In the genomic region with DNA sequence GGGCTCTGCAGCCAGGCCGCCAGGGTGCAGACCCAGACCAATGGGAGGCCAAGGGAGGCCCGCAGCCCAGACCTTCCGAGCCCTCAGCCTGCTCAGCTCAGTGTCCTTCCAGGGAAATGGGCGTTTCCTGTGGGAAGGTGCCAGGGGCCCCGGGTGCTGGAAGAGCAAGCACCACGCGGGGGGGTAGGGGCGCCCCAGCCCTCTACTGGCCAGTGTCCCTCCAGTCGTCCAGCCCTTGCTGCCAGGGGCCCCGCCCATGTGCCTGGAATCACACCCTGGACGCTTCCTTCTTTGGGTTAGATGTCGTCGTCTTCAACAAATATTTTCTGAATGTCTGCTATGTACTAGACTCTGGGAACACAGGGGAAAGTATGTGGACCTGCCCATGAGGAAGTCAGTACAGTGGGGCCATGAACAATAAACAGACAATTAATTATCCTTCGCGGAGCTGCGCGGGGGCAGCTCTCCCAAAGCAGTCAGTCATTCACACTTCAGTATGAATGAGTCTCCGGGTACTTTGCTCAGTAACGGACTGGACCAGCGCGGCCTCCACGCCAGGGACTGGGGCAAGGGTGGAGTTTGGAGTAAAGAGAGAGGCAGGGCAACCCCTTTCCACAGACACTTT, we compare ENCODE assay signal across 8 cellular contexts.
DNase-seq lines count a peak whose midpoint lies in the region; ATAC-seq, FAIRE-seq and TF ChIP-seq lines count a peak whose summit lies in the region.

No MANE protein-coding gene starts in this region.

- peak; percentile 50 for ATAC-seq in left colon
- ATAC-seq in stimulated activated memory B cell treated with anti-CD40 and anti-IgM and Interleukin-4, amounts not matched to agents 10 μg/mL and 1 μg/mL and 100 μg/mL, for 72 hours: no peak

- 28 to 42% (median 35%) methylated on average over 18 to 22 of the region's 22 CpGs for WGBS in stomach, 5 donors

- H3K27me3 Mint-ChIP-seq in activated T-helper 2 cell treated with anti-CD3 and anti-CD28 coated beads, Interferon-gamma antibody, Interleukin-2, Interleukin-4, amounts not matched to agents 10 μg/mL and 5 μg/mL and 100 μg/mL, durations not matched to agents 14 hours and 24 hours and 36 hours (ENCODE audit: low read depth): no peaks in the 10 kb centered on the region
- no peaks in the 10 kb centered on the region for H3K27me3 Mint-ChIP-seq in stimulated activated memory B cell treated with anti-CD40 and anti-IgM and Interleukin-4, amounts not matched to agents 10 μg/mL and 1 μg/mL and 100 μg/mL, for 72 hours

- peaks cover 0 to 28% (median 16%) of the 10 kb centered on the region in 4 donors for H3K9me3 ChIP-seq in stomach

- DNase-seq in H4 (ENCODE audit: low spot score) (peak; percentile 60), bronchial epithelial cell (ENCODE audit: low read depth) (peak; percentile 13), left colon (peak; percentile 57 to 79), stomach (peak; percentile 56), occipital lobe (lab: John Stamatoyannopoulos, UW) (no peak), substantia nigra (lab: John Stamatoyannopoulos, UW) (no peak)
- DNase-seq in activated T-helper 2 cell treated with anti-CD3 and anti-CD28 coated beads, Interferon-gamma antibody, Interleukin-2, Interleukin-4, amounts not matched to agents 10 μg/mL and 5 μg/mL and 100 μg/mL, durations not matched to agents 14 hours and 24 hours and 36 hours (ENCODE audit: low spot score): no peak

- no peaks in the 10 kb centered on the region for H3K4me1 Mint-ChIP-seq in activated T-helper 2 cell treated with anti-CD3 and anti-CD28 coated beads, Interferon-gamma antibody, Interleukin-2, Interleukin-4, amounts not matched to agents 10 μg/mL and 5 μg/mL and 100 μg/mL, durations not matched to agents 14 hours and 24 hours and 36 hours (ENCODE audit: low read depth)
- no peaks in the 10 kb centered on the region for H3K4me1 Mint-ChIP-seq in stimulated activated memory B cell treated with anti-CD40 and anti-IgM and Interleukin-4, amounts not matched to agents 10 μg/mL and 1 μg/mL and 100 μg/mL, for 72 hours

- no peaks in the 10 kb centered on the region for H3K36me3 ChIP-seq in bronchial epithelial cell (ENCODE audit: control insufficient read depth, insufficient read depth, low read length)
- no peaks in the 10 kb centered on the region for H3K36me3 ChIP-seq in stomach

- no peak for TF ChIP-seq POLR2A in stomach (IDR thresholded peaks at IDR 0.05)

- H3K4me3 Mint-ChIP-seq in activated T-helper 2 cell treated with anti-CD3 and anti-CD28 coated beads, Interferon-gamma antibody, Interleukin-2, Interleukin-4, amounts not matched to agents 10 μg/mL and 5 μg/mL and 100 μg/mL, durations not matched to agents 14 hours and 24 hours and 36 hours (ENCODE audit: low read depth): no peak overlapping the region
- no peak overlapping the region for H3K4me3 Mint-ChIP-seq in stimulated activated memory B cell treated with anti-CD40 and anti-IgM and Interleukin-4, amounts not matched to agents 10 μg/mL and 1 μg/mL and 100 μg/mL, for 72 hours

- no peak overlapping the region for H3K4me3 ChIP-seq in bronchial epithelial cell (ENCODE audit: low read depth, low read length)
- H3K4me3 ChIP-seq in stomach: peak overlapping the region in 1 of 4 donors; percentile 0

- H3K27me3 ChIP-seq in bronchial epithelial cell (ENCODE audit: control insufficient read depth, insufficient read depth, low read length) (no peaks in the 10 kb centered on the region), stomach (no peaks in the 10 kb centered on the region)

- H3K27ac ChIP-seq in stomach (peak overlapping the region; percentile 40 to 87 (median 86)), substantia nigra (ENCODE audit: low read depth, low read length, poor library complexity, severe bottlenecking) (no peak overlapping the region)

- no peaks in the 10 kb centered on the region for H3K36me3 Mint-ChIP-seq in activated T-helper 2 cell treated with anti-CD3 and anti-CD28 coated beads, Interferon-gamma antibody, Interleukin-2, Interleukin-4, amounts not matched to agents 10 μg/mL and 5 μg/mL and 100 μg/mL, durations not matched to agents 14 hours and 24 hours and 36 hours (ENCODE audit: low read depth)
- peaks cover 74% of the 10 kb centered on the region for H3K36me3 Mint-ChIP-seq in stimulated activated memory B cell treated with anti-CD40 and anti-IgM and Interleukin-4, amounts not matched to agents 10 μg/mL and 1 μg/mL and 100 μg/mL, for 72 hours

- H3K9me3 Mint-ChIP-seq in activated T-helper 2 cell treated with anti-CD3 and anti-CD28 coated beads, Interferon-gamma antibody, Interleukin-2, Interleukin-4, amounts not matched to agents 10 μg/mL and 5 μg/mL and 100 μg/mL, durations not matched to agents 14 hours and 24 hours and 36 hours: peaks cover 57% of the 10 kb centered on the region
- peaks cover 40% of the 10 kb centered on the region for H3K9me3 Mint-ChIP-seq in stimulated activated memory B cell treated with anti-CD40 and anti-IgM and Interleukin-4, amounts not matched to agents 10 μg/mL and 1 μg/mL and 100 μg/mL, for 72 hours

- peaks cover 20 to 37% (median 28%) of the 10 kb centered on the region in 4 donors for H3K4me1 ChIP-seq in stomach

- intact Hi-C loops in left colon (cut with DNase I, micrococcal nuclease) (no loop called here), stomach (cut with DNase I; ENCODE audit: low total_unique reads) (no loop called here)
- intact Hi-C loops in activated T-helper 2 cell treated with anti-CD3 and anti-CD28 coated beads, Interferon-gamma antibody, Interleukin-2, Interleukin-4, amounts not matched to agents 10 μg/mL and 5 μg/mL and 100 μg/mL, durations not matched to agents 14 hours and 24 hours and 36 hours (cut with micrococcal nuclease): no loop called here

- no peak for TF ChIP-seq EP300 in stomach (IDR thresholded peaks at IDR 0.05)

- FAIRE-seq in bronchial epithelial cell (lab: Jason Lieb, UNC): no peak

- peak; percentile 18 for TF ChIP-seq CTCF in bronchial epithelial cell (IDR thresholded peaks at IDR 0.05; ENCODE audit: insufficient read depth, low read length, severe bottlenecking)
- peak in 1 of 7 experiments; percentile 9 for TF ChIP-seq CTCF in stomach (IDR thresholded peaks at IDR 0.05)

- no peak overlapping the region for H3K27ac Mint-ChIP-seq in activated T-helper 2 cell treated with anti-CD3 and anti-CD28 coated beads, Interferon-gamma antibody, Interleukin-2, Interleukin-4, amounts not matched to agents 10 μg/mL and 5 μg/mL and 100 μg/mL, durations not matched to agents 14 hours and 24 hours and 36 hours
- H3K27ac Mint-ChIP-seq in stimulated activated memory B cell treated with anti-CD40 and anti-IgM and Interleukin-4, amounts not matched to agents 10 μg/mL and 1 μg/mL and 100 μg/mL, for 72 hours: no peak overlapping the region

Comparison
In these comparisons a context has a peak if more than half of its experiments do, and no peak if none do; other contexts are left out.
1. DNase-seq: peak in H4 (single experiment), bronchial epithelial cell (single experiment), left colon (2 of 2) and stomach (single experiment); none in activated T-helper 2 cell treated with anti-CD3 and anti-CD28 coated beads, Interferon-gamma antibody, Interleukin-2, Interleukin-4, amounts not matched to agents 10 μg/mL and 5 μg/mL and 100 μg/mL, durations not matched to agents 14 hours and 24 hours and 36 hours (single experiment), occipital lobe (single experiment) and substantia nigra (0 of 49).